ENCODE assay signal across 19 cellular contexts in the genomic region with DNA sequence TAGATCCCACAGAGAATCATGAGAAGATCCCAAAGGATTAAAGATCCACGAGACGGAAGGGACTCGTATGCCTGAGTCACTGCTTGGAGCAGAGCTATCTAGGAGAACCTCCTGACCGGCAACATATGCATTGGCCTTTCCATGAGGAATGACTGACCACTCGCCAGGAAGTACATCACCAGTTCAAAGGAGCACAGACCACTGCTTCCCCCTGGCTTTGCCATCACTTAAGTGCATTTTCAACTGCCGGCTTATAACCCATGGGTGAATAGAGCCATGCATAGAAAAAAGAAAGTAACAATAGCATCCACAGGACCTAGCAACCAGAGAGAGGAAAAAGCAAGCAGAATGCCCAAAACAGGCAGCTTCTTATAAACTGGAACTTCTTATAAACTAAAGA.
DNase-seq lines count a peak whose midpoint lies in the region; ATAC-seq, FAIRE-seq and TF ChIP-seq lines count a peak whose summit lies in the region.
"Had no signal": no experiment of that assay in that cellular context is flagged by ENCODE, and none has a peak within 500 bp of the region (broad histone marks: within the 10 kb centered on the region; RNA-seq: fewer than 3 reads in every experiment).

No MANE protein-coding gene starts in this region.

- no peak overlapping the region for H3K9ac ChIP-seq in K562 (ENCODE audit: insufficient read depth in 1 of 2, low read depth in 2 of 2, low read length in 2 of 2)
- no peak overlapping the region for H3K9ac ChIP-seq in mesendoderm (ENCODE audit: low read length)

- no peak for TF ChIP-seq POLR2A in GM12892 (IDR thresholded peaks at IDR 0.05; ENCODE audit: low read depth, low read length)
- TF ChIP-seq POLR2A in K562 (conservative IDR thresholded peaks at IDR 0.05) = no peak
- TF ChIP-seq POLR2A in thyroid gland (IDR thresholded peaks at IDR 0.05) = no peak

- no peak overlapping the region for H3K56ac ChIP-seq in mesendoderm (ENCODE audit: low read length)

- no peaks in the 10 kb centered on the region; a peak in 1 of 5 replicates for H3K4me1 ChIP-seq in K562 (replicated peaks in 1 of 2; ENCODE audit: control insufficient read depth in 2 of 2, insufficient read depth in 2 of 2, low read length in 2 of 2)
- H3K4me1 ChIP-seq in mesendoderm (ENCODE audit: control insufficient read depth, low read depth, low read length) = no peaks in the 10 kb centered on the region
- H3K4me1 ChIP-seq in thyroid gland = peaks cover 0 to 4% of the 10 kb centered on the region in 2 donors

- DNase-seq in GM12892 (ENCODE audit: insufficient read length) = no peak
- peak; percentile 11 to 37 for DNase-seq in NCI-H1930 (lab: John Stamatoyannopoulos, UW)
- peak in 1 of 4 experiments; percentile 6 for DNase-seq in K562 (ENCODE audit: extremely low read depth in 1 of 4, low spot score in 3 of 4)
- DNase-seq in mesendoderm = peak; percentile 27
- no peak for DNase-seq in thyroid gland
- no peak for DNase-seq in central memory CD4-positive, alpha-beta T cell
- DNase-seq in RWPE1 (ENCODE audit: low spot score) = no peak
- DNase-seq: ACHN; Calu3; CD4-positive, CD25-positive, alpha-beta regulatory T cell; GDM1; GOT3; Karpas-422; NCI-H1417; NCI-H2107; NCI-H226; NCI-H526; Right ventricle myocardium superior had no signal

- H3K9me3 ChIP-seq in K562 (replicated peaks; ENCODE audit: control insufficient read depth, insufficient read depth, low read depth, low read length) (no peaks in the 10 kb centered on the region), thyroid gland (no peaks in the 10 kb centered on the region)

- H4K8ac ChIP-seq in mesendoderm (ENCODE audit: low read depth, low read length) = no peak overlapping the region

- H3K79me2 ChIP-seq in K562 (ENCODE audit: control insufficient read depth, insufficient read depth, low read length) = no peaks in the 10 kb centered on the region
- H3K79me2 ChIP-seq in mesendoderm (ENCODE audit: control insufficient read depth, insufficient read depth, low read length) = no peaks in the 10 kb centered on the region

- ATAC-seq in K562 = no peak; the same call in 2 of the 3 replicates
- ATAC-seq: HepG2 had no signal

- no peaks in the 10 kb centered on the region for H4K20me1 ChIP-seq in K562 (replicated peaks; ENCODE audit: control insufficient read depth, insufficient read depth, low read length)

- in situ Hi-C loops in K562 (cut with MboI) = no loop called here

- no peaks in the 10 kb centered on the region for H3K9me1 ChIP-seq in K562 (ENCODE audit: control insufficient read depth, insufficient read depth, low read length)

- 0 out of 2 replicates have a peak overlapping the region, but pooled peaks have one; percentile 6 for H2AFZ ChIP-seq in K562 (ENCODE audit: low read depth, low read length)

- H2BK15ac ChIP-seq in mesendoderm (replicated peaks; ENCODE audit: low read depth) = no peak overlapping the region

- H3K36me3 ChIP-seq in K562 (ENCODE audit: control insufficient read depth, insufficient read depth, low read length) (no peaks in the 10 kb centered on the region), mesendoderm (ENCODE audit: control insufficient read depth, insufficient read depth, low read length) (no peaks in the 10 kb centered on the region), thyroid gland (no peaks in the 10 kb centered on the region)

- POLR2A ChIA-PET in K562 (lab: Yijun Ruan, JAX) = no interaction called here
- POLR2A ChIA-PET in RWPE1 (lab: Yijun Ruan, JAX; ENCODE audit: low non-redundant PET) = no interaction called here

- H3K27me3 ChIP-seq in K562 (ENCODE audit: control insufficient read depth in 2 of 2, insufficient read depth in 2 of 2, low read length in 2 of 2) = no peaks in the 10 kb centered on the region
- no peaks in the 10 kb centered on the region for H3K27me3 ChIP-seq in mesendoderm (ENCODE audit: insufficient read depth, low read length, poor library complexity)
- no peaks in the 10 kb centered on the region for H3K27me3 ChIP-seq in thyroid gland

- H3K4ac ChIP-seq in mesendoderm (ENCODE audit: low read depth, low read length) = no peak overlapping the region

- intact Hi-C loops in K562 (cut with micrococcal nuclease) = loop anchor here (5.0 kb wide), 1 partner anchor 48 kb away; no protein-coding TSS in a partner anchor
- intact Hi-C loops in thyroid gland (cut with DNase I) = no loop called here

- no peak overlapping the region for H3K4me2 ChIP-seq in K562 (ENCODE audit: insufficient read depth, low read length)
- no peak overlapping the region for H3K4me2 ChIP-seq in mesendoderm (ENCODE audit: low read length)

- no peak overlapping the region for H2BK5ac ChIP-seq in mesendoderm (ENCODE audit: low read length)

- no peak overlapping the region for H4K5ac ChIP-seq in mesendoderm (ENCODE audit: low read length)

- CTCF ChIA-PET in K562 (lab: Yijun Ruan, JAX; ENCODE audit: low intra/inter-chr PET ratio) = no interaction called here
- CTCF ChIA-PET in RWPE1 (lab: Yijun Ruan, JAX) = interaction anchor here (0.5 kb wide), 1 partner anchor 1891 kb away, joined by 4 read pairs; no protein-coding TSS in a partner anchor

- TF ChIP-seq RAD21 in K562 (CRISPR knock-in tag; conservative IDR thresholded peaks at IDR 0.05 in 1 of 2, IDR thresholded peaks at IDR 0.05 in 1 of 2) = peak in 1 of 2 experiments; percentile 36; a peak in 1 of 4 replicates

- H3K18ac ChIP-seq in mesendoderm (ENCODE audit: low read length) = no peak overlapping the region

- H3K79me1 ChIP-seq in mesendoderm (ENCODE audit: low read length) = no peaks in the 10 kb centered on the region

- H3K27ac ChIP-seq in K562 (ENCODE audit: extremely low read depth, low read depth, low read length) (no peak overlapping the region), mesendoderm (ENCODE audit: low read depth, low read length) (no peak overlapping the region), thyroid gland (no peak overlapping the region), RWPE1 (no peak overlapping the region)

- H2AK5ac ChIP-seq in mesendoderm (ENCODE audit: low read length) = no peak overlapping the region

- TF ChIP-seq CTCF in K562 (IDR thresholded peaks at IDR 0.05 in 2 of 3, conservative IDR thresholded peaks at IDR 0.05 in 1 of 3; ENCODE audit: insufficient read depth in 2 of 3, low read depth in 1 of 3, low read length in 3 of 3) (peak in 2 of 3 experiments; percentile 11; a peak in 1 of 6 replicates), thyroid gland (IDR thresholded peaks at IDR 0.05) (no peak), RWPE1 (conservative IDR thresholded peaks at IDR 0.05; ENCODE audit: low read depth) (no peak)

- no TSS peak for BruUV-seq in K562 (replicated peaks; lab: Mats Ljungman, UMichigan)

- H3K4me3 ChIP-seq in K562 (no peak overlapping the region), mesendoderm (ENCODE audit: low read length) (no peak overlapping the region), thyroid gland (replicated peaks in 1 of 3) (no peak overlapping the region)

- H3K23ac ChIP-seq in mesendoderm (ENCODE audit: low read length) = no peak overlapping the region

- no peak overlapping the region for H2BK120ac ChIP-seq in mesendoderm (ENCODE audit: low read depth, low read length)

- WGBS in K562 (ENCODE audit: insufficient coverage, low coverage, missing lambda C conversion rate) = 32% methylated on average over 6 of the region's 6 CpGs
- WGBS in mesendoderm (ENCODE audit: extremely low coverage, insufficient coverage, low lambda C conversion rate) = no CpG with 5 or more reads among the region's 6 CpGs
- 87 to 88% methylated on average over 6 of the region's 6 CpGs for WGBS in thyroid gland, 2 donors

- FAIRE-seq in GM12892 (lab: Jason Lieb, UNC) (peak; percentile 54), K562 (lab: Jason Lieb, UNC) (no peak)
- FAIRE-seq: HepG2 had no signal

- TF ChIP-seq EP300 in K562 (IDR thresholded peaks at IDR 0.05; ENCODE audit: low read length) = no peak

TF ChIP-seq in K562, 482 proteins besides CTCF, POLR2A, EP300 and RAD21 (continues in another document):
- TF ChIP-seq, protein P1, sequence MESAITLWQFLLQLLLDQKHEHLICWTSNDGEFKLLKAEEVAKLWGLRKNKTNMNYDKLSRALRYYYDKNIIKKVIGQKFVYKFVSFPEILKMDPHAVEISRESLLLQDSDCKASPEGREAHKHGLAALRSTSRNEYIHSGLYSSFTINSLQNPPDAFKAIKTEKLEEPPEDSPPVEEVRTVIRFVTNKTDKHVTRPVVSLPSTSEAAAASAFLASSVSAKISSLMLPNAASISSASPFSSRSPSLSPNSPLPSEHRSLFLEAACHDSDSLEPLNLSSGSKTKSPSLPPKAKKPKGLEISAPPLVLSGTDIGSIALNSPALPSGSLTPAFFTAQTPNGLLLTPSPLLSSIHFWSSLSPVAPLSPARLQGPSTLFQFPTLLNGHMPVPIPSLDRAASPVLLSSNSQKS (CRISPR knock-in tag; IDR thresholded peaks at IDR 0.05) = no peak
- no peak for TF ChIP-seq NFRKB (IDR thresholded peaks at IDR 0.05; ENCODE audit: low read depth)
- TF ChIP-seq, protein P2, sequence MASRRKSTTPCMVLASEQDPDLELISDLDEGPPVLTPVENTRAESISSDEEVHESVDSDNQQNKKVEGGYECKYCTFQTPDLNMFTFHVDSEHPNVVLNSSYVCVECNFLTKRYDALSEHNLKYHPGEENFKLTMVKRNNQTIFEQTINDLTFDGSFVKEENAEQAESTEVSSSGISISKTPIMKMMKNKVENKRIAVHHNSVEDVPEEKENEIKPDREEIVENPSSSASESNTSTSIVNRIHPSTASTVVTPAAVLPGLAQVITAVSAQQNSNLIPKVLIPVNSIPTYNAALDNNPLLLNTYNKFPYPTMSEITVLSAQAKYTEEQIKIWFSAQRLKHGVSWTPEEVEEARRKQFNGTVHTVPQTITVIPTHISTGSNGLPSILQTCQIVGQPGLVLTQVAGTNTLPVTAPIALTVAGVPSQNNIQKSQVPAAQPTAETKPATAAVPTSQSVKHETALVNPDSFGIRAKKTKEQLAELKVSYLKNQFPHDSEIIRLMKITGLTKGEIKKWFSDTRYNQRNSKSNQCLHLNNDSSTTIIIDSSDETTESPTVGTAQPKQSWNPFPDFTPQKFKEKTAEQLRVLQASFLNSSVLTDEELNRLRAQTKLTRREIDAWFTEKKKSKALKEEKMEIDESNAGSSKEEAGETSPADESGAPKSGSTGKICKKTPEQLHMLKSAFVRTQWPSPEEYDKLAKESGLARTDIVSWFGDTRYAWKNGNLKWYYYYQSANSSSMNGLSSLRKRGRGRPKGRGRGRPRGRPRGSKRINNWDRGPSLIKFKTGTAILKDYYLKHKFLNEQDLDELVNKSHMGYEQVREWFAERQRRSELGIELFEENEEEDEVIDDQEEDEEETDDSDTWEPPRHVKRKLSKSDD (conservative IDR thresholded peaks at IDR 0.05; ENCODE audit: low read length) = no peak
- TF ChIP-seq, protein P3, sequence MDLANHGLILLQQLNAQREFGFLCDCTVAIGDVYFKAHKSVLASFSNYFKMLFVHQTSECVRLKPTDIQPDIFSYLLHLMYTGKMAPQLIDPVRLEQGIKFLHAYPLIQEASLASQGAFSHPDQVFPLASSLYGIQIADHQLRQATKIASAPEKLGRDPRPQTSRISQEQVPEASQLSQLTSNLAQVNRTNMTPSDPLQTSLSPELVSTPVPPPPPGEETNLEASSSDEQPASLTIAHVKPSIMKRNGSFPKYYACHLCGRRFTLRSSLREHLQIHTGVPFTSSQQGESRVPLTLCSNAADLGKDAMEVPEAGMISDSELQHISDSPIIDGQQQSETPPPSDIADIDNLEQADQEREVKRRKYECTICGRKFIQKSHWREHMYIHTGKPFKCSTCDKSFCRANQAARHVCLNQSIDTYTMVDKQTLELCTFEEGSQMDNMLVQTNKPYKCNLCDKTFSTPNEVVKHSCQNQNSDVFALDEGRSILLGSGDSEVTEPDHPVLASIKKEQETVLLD (IDR thresholded peaks at IDR 0.05) = no peak

Comparison
In these comparisons a context has a peak if more than half of its experiments do, and no peak if none do; other contexts are left out.
1. DNase-seq: peak in NCI-H1930 (2 of 2) and mesendoderm (single experiment); none in GM12892 (single experiment), thyroid gland (0 of 2), central memory CD4-positive, alpha-beta T cell (single experiment) and RWPE1 (single experiment).
2. CTCF ChIP-seq: peak in K562 (2 of 3); none in thyroid gland (0 of 6) and RWPE1 (single experiment).